In the genomic region with DNA sequence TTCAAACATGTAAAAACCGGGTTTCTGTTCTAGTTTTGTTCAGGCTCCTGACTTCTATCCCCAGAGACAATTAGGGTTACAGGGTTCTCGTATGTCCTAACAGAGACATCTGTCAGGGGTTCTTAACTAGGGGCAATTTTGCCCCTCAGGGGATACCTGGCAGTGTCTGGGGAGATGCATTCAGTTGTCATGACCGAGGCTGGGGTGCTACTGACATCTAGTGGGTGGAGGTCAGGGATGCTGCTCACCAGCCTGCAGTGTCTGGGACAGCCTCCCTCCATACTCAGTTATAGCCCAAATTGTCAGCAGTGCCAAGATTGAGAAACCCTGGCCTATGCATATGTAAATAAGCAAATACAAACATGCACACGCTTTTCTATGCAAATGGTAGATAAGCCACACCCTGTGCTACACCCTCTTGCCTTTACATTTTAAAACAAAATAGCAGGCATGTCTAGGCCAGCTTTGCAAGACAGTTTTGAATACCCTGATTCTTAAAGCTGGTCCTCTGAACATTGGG, we compare ENCODE assay signal across 8 cellular contexts. TPM values are rescaled to one million over a fixed set of nuclear protein-coding genes. Genes with fewer than 3 reads are reported as not detected.
DNase-seq lines count a peak whose midpoint lies in the region; ATAC-seq and TF ChIP-seq lines count a peak whose summit lies in the region.

No MANE protein-coding gene starts in this region.

- TF ChIP-seq CTCF in 22Rv1 (IDR thresholded peaks at IDR 0.05) = peak; percentile 57
- TF ChIP-seq CTCF in retinal pigment epithelial cell (conservative IDR thresholded peaks at IDR 0.05; ENCODE audit: low read depth, low read length) = peak; percentile 43

- no peak overlapping the region for H3K27ac Mint-ChIP-seq in activated naive CD4-positive, alpha-beta T cell treated with anti-CD3 and anti-CD28 coated beads, Interleukin-2, amount 10 ng/mL, durations not matched to agents 7 days and 5 days
- no peak overlapping the region for H3K27ac Mint-ChIP-seq in CD8-positive, alpha-beta memory T cell

- H3K4me3 ChIP-seq in retinal pigment epithelial cell (ENCODE audit: low read length) = no peak overlapping the region
- H3K4me3 ChIP-seq in CD8-positive, alpha-beta memory T cell (ENCODE audit: low read length) = no peak overlapping the region

- CTCF ChIA-PET in activated naive CD4-positive, alpha-beta T cell treated with anti-CD3 and anti-CD28 coated beads, Interleukin-2, amount 10 ng/mL, durations not matched to agents 7 days and 5 days (lab: Charles Lee) = interaction anchor here (1.1 to 2.9 kb wide), 5 partner anchors 10 to 125 kb away, joined by 3 to 22 read pairs (median 3); no protein-coding TSS in a partner anchor
- CTCF ChIA-PET in CD8-positive, alpha-beta memory T cell (lab: Charles Lee) = interaction anchor here (1.3 to 2.1 kb wide), 2 partner anchors 18 to 273 kb away, joined by 3 to 10 read pairs; no protein-coding TSS in a partner anchor

- no peak overlapping the region for H3K4me3 Mint-ChIP-seq in activated naive CD4-positive, alpha-beta T cell treated with anti-CD3 and anti-CD28 coated beads, Interleukin-2, amount 10 ng/mL, durations not matched to agents 7 days and 5 days
- H3K4me3 Mint-ChIP-seq in CD8-positive, alpha-beta memory T cell = no peak overlapping the region

- H3K9me3 ChIP-seq in CD8-positive, alpha-beta memory T cell (ENCODE audit: low read length) = no peaks in the 10 kb centered on the region

- peak; percentile 3 for DNase-seq in NCI-H345 treated with DMSO at 0.1 percent for 48 hours (lab: John Stamatoyannopoulos, UW; ENCODE audit: unreplicated experiment)
- DNase-seq in activated naive CD4-positive, alpha-beta T cell treated with anti-CD3 and anti-CD28 coated beads, Interleukin-2, amount 10 ng/mL, durations not matched to agents 7 days and 5 days = peak; percentile 73
- no peak for DNase-seq in retinal pigment epithelial cell (ENCODE audit: low read depth)
- no peak for DNase-seq in kidney tubule cell (ENCODE audit: low spot score)
- no peak for DNase-seq in CD8-positive, alpha-beta memory T cell

- ATAC-seq in GM18502 (IDR thresholded peaks at IDR 0.05; ENCODE audit: poor library complexity, unreplicated experiment) (peak; percentile 76), HG02642 (IDR thresholded peaks at IDR 0.05; ENCODE audit: poor library complexity, unreplicated experiment) (peak; percentile 75)

- no peaks in the 10 kb centered on the region for H3K27me3 Mint-ChIP-seq in activated naive CD4-positive, alpha-beta T cell treated with anti-CD3 and anti-CD28 coated beads, Interleukin-2, amount 10 ng/mL, durations not matched to agents 7 days and 5 days
- no peaks in the 10 kb centered on the region for H3K27me3 Mint-ChIP-seq in CD8-positive, alpha-beta memory T cell

- no peak overlapping the region for H3K27ac ChIP-seq in 22Rv1
- no peak overlapping the region for H3K27ac ChIP-seq in CD8-positive, alpha-beta memory T cell (ENCODE audit: low read depth, low read length)

- peaks cover 75% of the 10 kb centered on the region for H3K36me3 Mint-ChIP-seq in activated naive CD4-positive, alpha-beta T cell treated with anti-CD3 and anti-CD28 coated beads, Interleukin-2, amount 10 ng/mL, durations not matched to agents 7 days and 5 days
- H3K36me3 Mint-ChIP-seq in CD8-positive, alpha-beta memory T cell = peaks cover 0 to 76% (median 26%) of the 10 kb centered on the region in 3 donors

- H3K4me1 Mint-ChIP-seq in activated naive CD4-positive, alpha-beta T cell treated with anti-CD3 and anti-CD28 coated beads, Interleukin-2, amount 10 ng/mL, durations not matched to agents 7 days and 5 days = peaks cover 73% of the 10 kb centered on the region
- peaks cover 0 to 6% (median 6%) of the 10 kb centered on the region in 3 donors for H3K4me1 Mint-ChIP-seq in CD8-positive, alpha-beta memory T cell

- POLR2A ChIA-PET in CD8-positive, alpha-beta memory T cell (lab: Charles Lee) = no interaction called here

- no peaks in the 10 kb centered on the region for H3K4me1 ChIP-seq in CD8-positive, alpha-beta memory T cell (ENCODE audit: insufficient read depth, low read length)

- no peaks in the 10 kb centered on the region for H3K27me3 ChIP-seq in CD8-positive, alpha-beta memory T cell (ENCODE audit: insufficient read depth, low read length, poor library complexity, severe bottlenecking)

- no peaks in the 10 kb centered on the region for H3K9me3 Mint-ChIP-seq in activated naive CD4-positive, alpha-beta T cell treated with anti-CD3 and anti-CD28 coated beads, Interleukin-2, amount 10 ng/mL, durations not matched to agents 7 days and 5 days
- H3K9me3 Mint-ChIP-seq in CD8-positive, alpha-beta memory T cell = no peaks in the 10 kb centered on the region

- H3K36me3 ChIP-seq in CD8-positive, alpha-beta memory T cell (ENCODE audit: insufficient read depth, low read length) = peaks cover 6% of the 10 kb centered on the region

RNA-seq across cellular contexts. Expression of gene CLEC16A, which starts 37.4 kb away (rescaled TPM):
- 10 to 100 TPM; 38.1 to 38.2 TPM for total RNA-seq in CD8-positive, alpha-beta memory T cell
- 18.6 TPM for polyA plus RNA-seq in CD8-positive, alpha-beta memory T cell

RNA-seq across cellular contexts. Expression of gene DEXI, which starts 39.5 kb away (rescaled TPM):
- total RNA-seq in CD8-positive, alpha-beta memory T cell = 10 to 100 TPM; 31.0 to 31.6 TPM
- 58.9 TPM for polyA plus RNA-seq in CD8-positive, alpha-beta memory T cell

Comparison
In these comparisons a context has a peak if more than half of its experiments do, and no peak if none do; other contexts are left out.
1. DNase-seq: peak in NCI-H345 treated with DMSO at 0.1 percent for 48 hours (single experiment) and activated naive CD4-positive, alpha-beta T cell treated with anti-CD3 and anti-CD28 coated beads, Interleukin-2, amount 10 ng/mL, durations not matched to agents 7 days and 5 days (single experiment); none in retinal pigment epithelial cell (single experiment), kidney tubule cell (single experiment) and CD8-positive, alpha-beta memory T cell (0 of 5).